ENCODE assay signal across 16 cellular contexts in the genomic region with DNA sequence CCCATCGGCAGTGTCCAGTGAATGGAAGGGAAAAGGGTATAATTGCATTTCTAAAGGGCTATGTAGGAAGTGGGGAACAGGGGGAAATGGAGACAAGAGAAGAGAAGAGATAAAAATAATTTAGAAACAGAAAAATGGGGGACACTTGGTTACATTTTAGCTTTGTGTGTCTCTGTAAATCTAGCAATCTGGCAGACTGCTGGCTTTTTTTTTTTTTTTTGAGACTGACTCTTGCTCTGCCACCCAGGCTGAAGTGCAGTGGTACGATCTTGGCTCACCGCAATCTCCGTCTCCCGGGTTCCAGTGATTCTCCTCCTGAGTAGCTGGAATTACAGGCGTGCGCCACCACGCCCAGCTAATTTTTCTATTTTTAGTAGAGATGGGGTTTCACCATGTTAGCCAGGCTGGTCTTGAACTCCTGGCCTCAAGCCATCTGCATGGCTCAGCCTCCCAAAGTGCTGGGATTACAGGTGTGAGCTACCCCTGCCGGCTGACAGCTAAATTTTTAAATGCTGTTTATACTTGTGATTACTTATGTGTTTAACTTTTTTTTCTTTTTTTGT. TPM values are rescaled to one million over a fixed set of nuclear protein-coding genes. Genes with fewer than 3 reads are reported as not detected.
A peak's percentile ranks its signal among the peaks of the same experiment; 100 is the strongest.
DNase-seq lines count a peak whose midpoint lies in the region; ATAC-seq and TF ChIP-seq lines count a peak whose summit lies in the region.
"Had no signal": no experiment of that assay in that cellular context is flagged by ENCODE, and none has a peak within 500 bp of the region (broad histone marks: within the 10 kb centered on the region; RNA-seq: fewer than 3 reads in every experiment).

No MANE protein-coding gene starts in this region.

- no peak overlapping the region for H3K27ac ChIP-seq in osteoblast (ENCODE audit: low read depth, low read length)
- H3K27ac ChIP-seq in thyroid gland = no peak overlapping the region
- H3K27ac ChIP-seq: dorsolateral prefrontal cortex, transverse colon had no signal

- H3K4me3 ChIP-seq in GM06990 (replicated peaks; ENCODE audit: low read depth, low read length) (peak overlapping the region; percentile 62), osteoblast (ENCODE audit: insufficient read depth, low read length) (no peak overlapping the region), thyroid gland (replicated peaks in 1 of 3) (no peak overlapping the region)
- H3K4me3 ChIP-seq: dorsolateral prefrontal cortex, transverse colon had no signal

- H3K36me3 Mint-ChIP-seq in activated CD4-positive, alpha-beta T cell treated with anti-CD3 and anti-CD28 coated beads, Interleukin-2, amount 10 ng/mL, durations not matched to agents 7 days and 5 days (ENCODE audit: low read depth) = peaks cover 12% of the 10 kb centered on the region
- peaks cover 44% of the 10 kb centered on the region for H3K36me3 Mint-ChIP-seq in activated naive CD8-positive, alpha-beta T cell treated with anti-CD3 and anti-CD28 coated beads for 36 hours

- H3K4me2 ChIP-seq in osteoblast (ENCODE audit: insufficient read depth, low read length) = no peak overlapping the region

- H3K27me3 ChIP-seq in GM06990 (replicated peaks; ENCODE audit: control insufficient read depth, insufficient read depth, low read length) (no peaks in the 10 kb centered on the region), osteoblast (ENCODE audit: insufficient read depth, low read length) (no peaks in the 10 kb centered on the region), thyroid gland (no peaks in the 10 kb centered on the region)
- H3K27me3 ChIP-seq: dorsolateral prefrontal cortex, transverse colon had no signal

- H3K4me1 ChIP-seq in osteoblast (ENCODE audit: insufficient read depth, low read length) (peaks cover 11% of the 10 kb centered on the region), thyroid gland (peaks cover 24 to 45% of the 10 kb centered on the region in 2 donors)

- TF ChIP-seq CTCF in GM06990 (IDR thresholded peaks at IDR 0.05; ENCODE audit: insufficient read depth, low read length, poor library complexity, severe bottlenecking) (no peak), osteoblast (IDR thresholded peaks at IDR 0.05; ENCODE audit: extremely low read depth, low read depth, low read length) (no peak), omental fat pad (IDR thresholded peaks at IDR 0.05) (no peak), thyroid gland (IDR thresholded peaks at IDR 0.05) (no peak)

- no peak for ATAC-seq in omental fat pad (ENCODE audit: low FRiP score)
- ATAC-seq: Panc1 had no signal

- peak overlapping the region; percentile 77 for H3K27ac Mint-ChIP-seq in activated CD4-positive, alpha-beta T cell treated with anti-CD3 and anti-CD28 coated beads, Interleukin-2, amount 10 ng/mL, durations not matched to agents 7 days and 5 days
- peak overlapping the region; percentile 94 for H3K27ac Mint-ChIP-seq in activated naive CD8-positive, alpha-beta T cell treated with anti-CD3 and anti-CD28 coated beads for 36 hours

- no peak overlapping the region for H2AFZ ChIP-seq in osteoblast (ENCODE audit: low read length)

- POLR2A ChIA-PET in activated CD4-positive, alpha-beta T cell treated with anti-CD3 and anti-CD28 coated beads, Interleukin-2, amount 10 ng/mL, durations not matched to agents 7 days and 5 days (lab: Charles Lee) = no interaction called here

- peaks cover 74% of the 10 kb centered on the region for H3K79me2 ChIP-seq in osteoblast (ENCODE audit: insufficient read depth, low read length)

- peaks cover 67% of the 10 kb centered on the region for H4K20me1 ChIP-seq in osteoblast (ENCODE audit: insufficient read depth, low read length)

- intact Hi-C loops in thyroid gland (cut with DNase I) = no loop called here

- peak overlapping the region; percentile 61 for H3K4me3 Mint-ChIP-seq in activated CD4-positive, alpha-beta T cell treated with anti-CD3 and anti-CD28 coated beads, Interleukin-2, amount 10 ng/mL, durations not matched to agents 7 days and 5 days
- H3K4me3 Mint-ChIP-seq in activated naive CD8-positive, alpha-beta T cell treated with anti-CD3 and anti-CD28 coated beads for 36 hours = peak overlapping the region; percentile 85

- peaks cover 74% of the 10 kb centered on the region for H3K4me1 Mint-ChIP-seq in activated CD4-positive, alpha-beta T cell treated with anti-CD3 and anti-CD28 coated beads, Interleukin-2, amount 10 ng/mL, durations not matched to agents 7 days and 5 days
- peaks cover 60% of the 10 kb centered on the region for H3K4me1 Mint-ChIP-seq in activated naive CD8-positive, alpha-beta T cell treated with anti-CD3 and anti-CD28 coated beads for 36 hours

- no peak for DNase-seq in activated CD4-positive, alpha-beta T cell treated with anti-CD3 and anti-CD28 coated beads, Interleukin-2, amount 10 ng/mL, durations not matched to agents 7 days and 5 days
- DNase-seq in activated CD4-positive, alpha-beta T cell treated with anti-CD3 and anti-CD28 coated beads for 1 hour = no peak
- DNase-seq in GM06990 (ENCODE audit: extremely low read depth, insufficient read length) (no peak), osteoblast (ENCODE audit: insufficient read length, low spot score, missing footprints) (peak; percentile 23), omental fat pad (ENCODE audit: low spot score) (no peak), thyroid gland (no peak)
- DNase-seq in activated naive CD8-positive, alpha-beta T cell treated with anti-CD3 and anti-CD28 coated beads for 36 hours = no peak
- DNase-seq in stimulated activated CD4-positive, alpha-beta T cell treated with anti-CD3 and anti-CD28 coated beads, Interleukin-4, amount 100 ng/mL, for 4 hours = no peak
- DNase-seq: GDM1, hippocampal formation, NCI-H2029, NCI-H526, retina had no signal

- H3K9me3 ChIP-seq in osteoblast (ENCODE audit: low read depth, low read length) (no peaks in the 10 kb centered on the region), thyroid gland (no peaks in the 10 kb centered on the region)
- H3K9me3 ChIP-seq: transverse colon had no signal

- H3K36me3 ChIP-seq in GM06990 (ENCODE audit: control insufficient read depth, insufficient read depth, low read length) (no peaks in the 10 kb centered on the region; the same call in none of the 2 replicates), osteoblast (ENCODE audit: insufficient read depth, low read length) (no peaks in the 10 kb centered on the region), thyroid gland (no peaks in the 10 kb centered on the region)
- H3K36me3 ChIP-seq: transverse colon had no signal

- no peak for TF ChIP-seq POLR2A in thyroid gland (IDR thresholded peaks at IDR 0.05)

- WGBS in thyroid gland, 2 donors = 78 to 86% methylated on average over 9 of the region's 9 CpGs

- H3K27me3 Mint-ChIP-seq in activated CD4-positive, alpha-beta T cell treated with anti-CD3 and anti-CD28 coated beads, Interleukin-2, amount 10 ng/mL, durations not matched to agents 7 days and 5 days = no peaks in the 10 kb centered on the region
- H3K27me3 Mint-ChIP-seq in activated naive CD8-positive, alpha-beta T cell treated with anti-CD3 and anti-CD28 coated beads for 36 hours = peaks cover 11% of the 10 kb centered on the region

- CTCF ChIA-PET in activated CD4-positive, alpha-beta T cell treated with anti-CD3 and anti-CD28 coated beads, Interleukin-2, amount 10 ng/mL, durations not matched to agents 7 days and 5 days (lab: Charles Lee) = no interaction called here

- no peaks in the 10 kb centered on the region for H3K9me3 Mint-ChIP-seq in activated CD4-positive, alpha-beta T cell treated with anti-CD3 and anti-CD28 coated beads, Interleukin-2, amount 10 ng/mL, durations not matched to agents 7 days and 5 days
- peaks cover 7% of the 10 kb centered on the region for H3K9me3 Mint-ChIP-seq in activated naive CD8-positive, alpha-beta T cell treated with anti-CD3 and anti-CD28 coated beads for 36 hours

RNA-seq across cellular contexts. Expression of a gene that starts 53.4 kb away (rescaled TPM):
- total RNA-seq in activated CD4-positive, alpha-beta T cell treated with anti-CD3 and anti-CD28 coated beads, Interleukin-2, amount 10 ng/mL, durations not matched to agents 7 days and 5 days = 10 to 100 TPM; 80.3 to 93.1 TPM
- 10 to 100 TPM; 61.2 to 66.0 TPM for total RNA-seq in activated naive CD8-positive, alpha-beta T cell treated with anti-CD3 and anti-CD28 coated beads for 36 hours
- total RNA-seq in osteoblast (37.4 and 47.4 TPM in 2 replicates), omental fat pad (10 to 100 TPM; 29.7 to 47.0 (median 43.3) TPM), thyroid gland (10 to 100 TPM; 40.6 to 80.5 (median 65.3) TPM)
